ENCODE assay signal across 12 cellular contexts in genomic region chr2:32937602-32938450, GRCh38.
DNase-seq lines count a peak whose midpoint lies in the region; ATAC-seq and TF ChIP-seq lines count a peak whose summit lies in the region.
"Had no signal": no experiment of that assay in that cellular context is flagged by ENCODE, and none has a peak within 500 bp of the region (broad histone marks: within the 10 kb centered on the region; RNA-seq: fewer than 3 reads in every experiment).

No MANE protein-coding gene starts in this region.

- peak overlapping the region; percentile 44 for H3K27ac ChIP-seq in 22Rv1
- H3K27ac ChIP-seq in HUES6 (ENCODE audit: low read depth, low read length) = no peak overlapping the region
- no peak overlapping the region for H3K27ac ChIP-seq in WERI-Rb-1

- no peak overlapping the region for H3K9ac ChIP-seq in HUES6 (ENCODE audit: low read length)
- peak overlapping the region; percentile 5 for H3K9ac ChIP-seq in iPS-15b (ENCODE audit: low read depth, low read length)

- H3K4me3 ChIP-seq in HUES6 (ENCODE audit: low read depth, low read length) (peak overlapping the region; percentile 20; the same call in 1 of the 2 replicates), WERI-Rb-1 (ENCODE audit: low read depth, low read length) (no peak overlapping the region), iPS-15b (ENCODE audit: low read depth, low read length) (no peak overlapping the region)

- no peak for ATAC-seq in HG02981 (IDR thresholded peaks at IDR 0.05; ENCODE audit: unreplicated experiment)
- ATAC-seq in GM18909 (IDR thresholded peaks at IDR 0.05; ENCODE audit: poor library complexity, unreplicated experiment) = no peak
- ATAC-seq: Right ventricle myocardium inferior had no signal

- TF ChIP-seq CTCF in 22Rv1 (IDR thresholded peaks at IDR 0.05) (no peak), WERI-Rb-1 (IDR thresholded peaks at IDR 0.05; ENCODE audit: low read depth, low read length) (no peak)

- peaks cover 29% of the 10 kb centered on the region for H3K4me1 ChIP-seq in HUES6 (ENCODE audit: control insufficient read depth, insufficient read depth, low read length)
- H3K4me1 ChIP-seq in iPS-15b (ENCODE audit: control insufficient read depth, insufficient read depth, low read length) = peaks cover 23% of the 10 kb centered on the region

- H3K27me3 ChIP-seq in HUES6 (ENCODE audit: control insufficient read depth, insufficient read depth, low read length) = no peaks in the 10 kb centered on the region
- H3K27me3 ChIP-seq in WERI-Rb-1 (ENCODE audit: insufficient read depth, low read depth, severe bottlenecking) = no peaks in the 10 kb centered on the region
- no peaks in the 10 kb centered on the region for H3K27me3 ChIP-seq in iPS-15b (ENCODE audit: control insufficient read depth, insufficient read depth, low read length)

- H3K36me3 ChIP-seq in HUES6 (ENCODE audit: control insufficient read depth, insufficient read depth, low read length) (no peaks in the 10 kb centered on the region), WERI-Rb-1 (no peaks in the 10 kb centered on the region), iPS-15b (ENCODE audit: control insufficient read depth, insufficient read depth, low read length) (no peaks in the 10 kb centered on the region)

- no peaks in the 10 kb centered on the region for H3K9me3 ChIP-seq in HUES6 (ENCODE audit: control insufficient read depth, insufficient read depth, low read depth, low read length)
- no peaks in the 10 kb centered on the region for H3K9me3 ChIP-seq in WERI-Rb-1 (ENCODE audit: severe bottlenecking)
- no peaks in the 10 kb centered on the region for H3K9me3 ChIP-seq in iPS-15b (ENCODE audit: control insufficient read depth, insufficient read depth, low read length)

- DNase-seq in WERI-Rb-1 (peak; percentile 67), HK-2 (ENCODE audit: unreplicated experiment) (no peak), NCI-H1930 (lab: John Stamatoyannopoulos, UW) (no peak)
- DNase-seq: activated CD4-positive, alpha-beta T cell treated with anti-CD3 and anti-CD28 coated beads, Interleukin-2, amount 10 ng/mL, durations not matched to agents 24 days and 14 days; effector CD8-positive, alpha-beta T cell; NCI-H1694 treated with DMSO at 0.1 percent for 48 hours had no signal
